Comparison of ENCODE assay signal across 9 cellular contexts in the genomic region with DNA sequence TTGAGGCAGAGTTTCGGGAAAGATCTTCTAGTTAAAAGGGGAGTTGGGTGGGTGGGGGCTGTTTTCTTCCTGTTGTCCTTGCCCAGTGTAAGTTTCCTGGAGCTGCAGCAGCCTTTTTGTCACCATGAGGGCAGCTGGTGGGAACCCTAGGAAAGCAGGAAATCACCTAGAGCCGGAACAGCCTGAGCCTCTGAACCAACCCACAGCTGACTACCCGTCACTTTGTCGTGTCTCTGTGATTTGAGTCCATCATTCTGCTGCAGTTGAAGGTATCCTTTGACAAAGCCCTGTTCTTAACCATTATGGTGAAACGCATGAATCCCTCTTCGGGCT. TPM values are rescaled to one million over a fixed set of nuclear protein-coding genes. Genes with fewer than 3 reads are reported as not detected.
DNase-seq lines count a peak whose midpoint lies in the region; ATAC-seq and TF ChIP-seq lines count a peak whose summit lies in the region.
"Had no signal": no experiment of that assay in that cellular context is flagged by ENCODE, and none has a peak within 500 bp of the region (broad histone marks: within the 10 kb centered on the region; RNA-seq: fewer than 3 reads in every experiment).

No MANE protein-coding gene starts in this region.

- intact Hi-C loops in heart right ventricle (cut with DNase I): loop anchor here in 5 of 10 donors (1.0 to 10.0 kb wide), 5 partner anchors 24 to 1080 kb away; partner anchors contain the start of gene GLRX3 (in 4 of the 5)
- intact Hi-C loops in cardiac septum (cut with DNase I): loop anchor here (1.0 kb wide), 1 partner anchor 24 kb away; the partner anchor contains the start of gene GLRX3
- intact Hi-C loops in body of pancreas (cut with DNase I): no loop called here
- intact Hi-C loops in aorta (cut with DNase I): loop anchor here (1.0 to 5.0 kb wide), 2 partner anchors 24 to 150 kb away; partner anchors contain the start of genes GLRX3 (in 2 of the 2) and EBF3 (in 1 of the 2)

- H3K4me1 ChIP-seq in heart right ventricle (peaks cover 0 to 37% (median 25%) of the 10 kb centered on the region in 9 donors), body of pancreas (peaks cover 29% of the 10 kb centered on the region), mesodermal cell (ENCODE audit: control insufficient read depth, insufficient read depth, low read length, poor library complexity, severe bottlenecking) (no peaks in the 10 kb centered on the region), aorta (ENCODE audit: control insufficient read depth in 1 of 2, insufficient read depth in 2 of 2, low read length in 2 of 2) (peaks cover 0 to 4% of the 10 kb centered on the region in 2 donors)

- H3K4me3 ChIP-seq in heart right ventricle (peak overlapping the region; percentile 71 to 93 (median 78)), body of pancreas (peak overlapping the region in 1 of 2 donors; percentile 46), mesodermal cell (ENCODE audit: extremely low read depth, insufficient read depth, low read length, poor library complexity, severe bottlenecking) (peak overlapping the region; percentile 80), aorta (ENCODE audit: low read length in 2 of 2) (peak overlapping the region; percentile 16 to 55)

- DNase-seq in heart right ventricle (peak in 1 of 2 donors; percentile 9), cardiac septum (ENCODE audit: low spot score) (no peak), body of pancreas (no peak), aorta (no peak), HCEC 1CT (no peak)
- DNase-seq: NCI-H1092 had no signal

- H3K27ac ChIP-seq in heart right ventricle: peak overlapping the region in 9 of 10 donors; percentile 84 to 98 (median 93)
- peak overlapping the region in 3 of 4 donors; percentile 80 to 94 (median 91) for H3K27ac ChIP-seq in body of pancreas
- no peak overlapping the region for H3K27ac ChIP-seq in mesodermal cell (ENCODE audit: low read depth, low read length, severe bottlenecking)
- H3K27ac ChIP-seq in aorta (ENCODE audit: low read depth in 1 of 2, low read length in 2 of 2): peak overlapping the region in 1 of 2 donors; percentile 50

- 79 to 81% methylated on average over 6 of the region's 6 CpGs for WGBS in heart right ventricle, 2 donors
- 71 to 76% methylated on average over 6 of the region's 6 CpGs for WGBS in body of pancreas, 2 donors
- WGBS in mesodermal cell (ENCODE audit: insufficient coverage in 2 of 2), 2 experiments: 79 to 98% methylated on average over 4 of the region's 6 CpGs
- WGBS in aorta, 2 donors: 76 to 77% methylated on average over 6 of the region's 6 CpGs

- no peaks in the 10 kb centered on the region for H3K36me3 ChIP-seq in heart right ventricle
- H3K36me3 ChIP-seq in body of pancreas (replicated peaks in 1 of 2; ENCODE audit: insufficient read depth in 1 of 2, low read depth in 2 of 2): no peaks in the 10 kb centered on the region
- H3K36me3 ChIP-seq in mesodermal cell (ENCODE audit: control insufficient read depth, insufficient read depth, low read length): no peaks in the 10 kb centered on the region
- H3K36me3 ChIP-seq in aorta (ENCODE audit: control insufficient read depth in 1 of 2, insufficient read depth in 2 of 2, low read length in 1 of 2): no peaks in the 10 kb centered on the region

- no peak for ATAC-seq in heart right ventricle
- ATAC-seq in body of pancreas: no peak
- ATAC-seq in aorta (ENCODE audit: low FRiP score): no peak
- no peak for ATAC-seq in GM19455 (IDR thresholded peaks at IDR 0.05; ENCODE audit: unreplicated experiment)
- ATAC-seq in GM18873 (IDR thresholded peaks at IDR 0.05; ENCODE audit: low FRiP score, unreplicated experiment): no peak

- no peak for TF ChIP-seq CTCF in heart right ventricle (IDR thresholded peaks at IDR 0.05)
- no peak for TF ChIP-seq CTCF in body of pancreas (IDR thresholded peaks at IDR 0.05)

- H3K27me3 ChIP-seq in heart right ventricle (no peaks in the 10 kb centered on the region), body of pancreas (no peaks in the 10 kb centered on the region), aorta (ENCODE audit: control insufficient read depth in 1 of 2, insufficient read depth in 2 of 2, low read length in 1 of 2) (no peaks in the 10 kb centered on the region)

- H3K9me3 ChIP-seq in heart right ventricle: peaks cover 0 to 5% (median 0%) of the 10 kb centered on the region in 11 donors
- H3K9me3 ChIP-seq in body of pancreas: no peaks in the 10 kb centered on the region
- H3K9me3 ChIP-seq in mesodermal cell (ENCODE audit: control insufficient read depth, low read length): no peaks in the 10 kb centered on the region
- no peaks in the 10 kb centered on the region for H3K9me3 ChIP-seq in aorta (ENCODE audit: control insufficient read depth, low read length)

- TF ChIP-seq POLR2A in body of pancreas (IDR thresholded peaks at IDR 0.05): no peak

RNA-seq across cellular contexts. Expression of gene C10orf143, which starts 1.2 kb away (rescaled TPM):
- total RNA-seq in heart right ventricle: 1 to 10 TPM; 1.1 to 2.9 (median 2.1) TPM
- 1 to 10 TPM; 1.5 to 5.4 TPM for polyA plus RNA-seq in heart right ventricle
- total RNA-seq in cardiac septum: 2.6 TPM
- total RNA-seq in body of pancreas: 1 to 10 TPM; 1.3 to 3.3 TPM
- 1.7 TPM for polyA plus RNA-seq in mesodermal cell (2013, experiment 1 of 2)
- 2.6 TPM for polyA plus RNA-seq in mesodermal cell (2013, experiment 2 of 2)
- total RNA-seq in aorta: 1 to 10 TPM; 1.9 to 3.2 TPM
- 1 to 10 TPM; 6.9 to 7.5 TPM for polyA plus RNA-seq in aorta

RNA-seq across cellular contexts. Expression of gene GLRX3, which starts 24.4 kb away (rescaled TPM):
- total RNA-seq in heart right ventricle: 10 to 100 TPM; 53.5 to 82.9 (median 65.5) TPM
- polyA plus RNA-seq in heart right ventricle: 100 to 1,000 TPM in 1 of 2 donors, 10 to 100 TPM in 1; 34.1 to 130 TPM
- 67.5 TPM for total RNA-seq in cardiac septum
- total RNA-seq in body of pancreas: 10 to 100 TPM; 13.2 to 24.4 TPM
- 157 TPM for polyA plus RNA-seq in mesodermal cell (2013, experiment 1 of 2)
- 165 TPM for polyA plus RNA-seq in mesodermal cell (2013, experiment 2 of 2)
- 10 to 100 TPM; 47.1 to 50.0 TPM for total RNA-seq in aorta
- 10 to 100 TPM; 58.2 to 95.3 TPM for polyA plus RNA-seq in aorta
